Comparison of ENCODE assay signal across 8 cellular contexts in genomic region chr3:187041362-187042061, GRCh38.
DNase-seq lines count a peak whose midpoint lies in the region; ATAC-seq and TF ChIP-seq lines count a peak whose summit lies in the region.

No MANE protein-coding gene starts in this region.

- no peaks in the 10 kb centered on the region for H3K4me1 Mint-ChIP-seq in nephron progenitor cell

- no peak overlapping the region for H3K27ac Mint-ChIP-seq in nephron progenitor cell

- H3K36me3 Mint-ChIP-seq in nephron progenitor cell (ENCODE audit: low read depth): peaks cover 87% of the 10 kb centered on the region

- H3K9me3 Mint-ChIP-seq in nephron progenitor cell: peaks cover 5% of the 10 kb centered on the region

- no peak for TF ChIP-seq CTCF in nephron progenitor cell (IDR thresholded peaks at IDR 0.05)

- peak; percentile 38 for ATAC-seq in GM19025 (IDR thresholded peaks at IDR 0.05; ENCODE audit: low read depth, unreplicated experiment)
- ATAC-seq in HG03175 (IDR thresholded peaks at IDR 0.05; ENCODE audit: unreplicated experiment): peak; percentile 51

- peak; percentile 59 for DNase-seq in activated CD4-positive, alpha-beta T cell treated with anti-CD3 and anti-CD28 coated beads for 48 hours
- peak; percentile 82 for DNase-seq in iris pigment epithelial cell (ENCODE audit: low read depth)
- no peak for DNase-seq in medulla oblongata (ENCODE audit: extremely low spot score)
- no peak for DNase-seq in NCI-H446 (lab: John Stamatoyannopoulos, UW)
- no peak for DNase-seq in nephron progenitor cell
- no peak for DNase-seq in NCI-H1930 (lab: John Stamatoyannopoulos, UW)

- H3K27me3 Mint-ChIP-seq in nephron progenitor cell (ENCODE audit: low read depth, poor library complexity): no peaks in the 10 kb centered on the region

- H3K4me3 Mint-ChIP-seq in nephron progenitor cell: no peak overlapping the region

Comparison
In these comparisons a context has a peak if more than half of its experiments do, and no peak if none do; other contexts are left out.
1. DNase-seq: peak in activated CD4-positive, alpha-beta T cell treated with anti-CD3 and anti-CD28 coated beads for 48 hours (single experiment) and iris pigment epithelial cell (single experiment); none in medulla oblongata (single experiment), NCI-H446 (0 of 2), nephron progenitor cell (single experiment) and NCI-H1930 (0 of 2).